In the genomic region with DNA sequence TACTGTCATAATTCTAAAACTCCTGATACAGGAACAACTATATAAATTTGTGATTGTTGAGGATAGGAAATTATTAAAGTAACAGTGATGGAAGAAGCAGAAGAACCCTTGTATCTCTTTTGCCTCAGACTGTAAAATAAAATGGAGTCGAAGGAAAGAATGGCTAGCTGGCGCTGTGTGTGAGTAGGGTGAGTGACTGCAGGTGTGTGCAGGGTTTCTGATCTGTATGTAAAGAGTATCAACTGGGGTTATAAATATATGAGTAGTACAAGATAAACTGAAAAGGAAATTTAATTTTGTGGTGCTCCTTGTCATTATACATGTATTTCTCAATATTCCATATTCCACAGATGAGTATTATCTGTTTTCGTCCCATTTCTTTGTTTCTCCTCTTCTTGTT, we compare ENCODE assay signal across 9 cellular contexts. TPM values are rescaled to one million over a fixed set of nuclear protein-coding genes. Genes with fewer than 3 reads are reported as not detected.
DNase-seq lines count a peak whose midpoint lies in the region; ATAC-seq lines count a peak whose summit lies in the region.
"Had no signal": no experiment of that assay in that cellular context is flagged by ENCODE, and none has a peak within 500 bp of the region (broad histone marks: within the 10 kb centered on the region; RNA-seq: fewer than 3 reads in every experiment).

No MANE protein-coding gene starts in this region.

- H3F3A ChIP-seq in GM23248 (ENCODE audit: insufficient read depth): peaks cover 8% of the 10 kb centered on the region; the same call in 1 of the 2 replicates

- peaks cover 9% of the 10 kb centered on the region for H3K4me1 ChIP-seq in GM23248 (ENCODE audit: insufficient read depth)

- H3K9me3 Mint-ChIP-seq in activated T-cell treated with anti-CD3 and anti-CD28 coated beads, Interleukin-2, amount 50 U/mL, for 4 hours: no peaks in the 10 kb centered on the region
- H3K9me3 Mint-ChIP-seq in stimulated activated memory B cell treated with anti-CD40 and anti-IgM and Interleukin-4, amounts not matched to agents 10 μg/mL and 1 μg/mL and 100 μg/mL, for 72 hours: no peaks in the 10 kb centered on the region

- H3K4me1 Mint-ChIP-seq in activated T-cell treated with anti-CD3 and anti-CD28 coated beads, Interleukin-2, amount 50 U/mL, for 4 hours (ENCODE audit: low read depth): peaks cover 20% of the 10 kb centered on the region
- H3K4me1 Mint-ChIP-seq in stimulated activated memory B cell treated with anti-CD40 and anti-IgM and Interleukin-4, amounts not matched to agents 10 μg/mL and 1 μg/mL and 100 μg/mL, for 72 hours: peaks cover 12% of the 10 kb centered on the region

- H2AFZ ChIP-seq in GM23248: no peak overlapping the region

- 99 to 100% methylated on average over 3 of the region's 3 CpGs for WGBS in GM23248 (ENCODE audit: low coverage in 1 of 2, low lambda C conversion rate in 2 of 2, missing lambda C conversion rate in 2 of 2), 2 experiments

- H3K4me3 ChIP-seq in GM23248: no peak overlapping the region
- H3K4me3 ChIP-seq: SJCRH30 had no signal

- H3K27ac Mint-ChIP-seq in stimulated activated memory B cell treated with anti-CD40 and anti-IgM and Interleukin-4, amounts not matched to agents 10 μg/mL and 1 μg/mL and 100 μg/mL, for 72 hours: peak overlapping the region; percentile 80

- H3K27me3 ChIP-seq in GM23248 (replicated peaks; ENCODE audit: insufficient read depth): no peaks in the 10 kb centered on the region
- H3K27me3 ChIP-seq: SJCRH30 had no signal

- H3K27ac ChIP-seq in GM23248: 0 out of 2 replicates have a peak overlapping the region, but pooled peaks have one; percentile 5
- H3K27ac ChIP-seq in caudate nucleus (ENCODE audit: low read depth, low read length): no peak overlapping the region
- H3K27ac ChIP-seq: SJCRH30 had no signal

- H3K4me3 Mint-ChIP-seq in activated T-cell treated with anti-CD3 and anti-CD28 coated beads, Interleukin-2, amount 50 U/mL, for 4 hours: no peak overlapping the region
- H3K4me3 Mint-ChIP-seq in stimulated activated memory B cell treated with anti-CD40 and anti-IgM and Interleukin-4, amounts not matched to agents 10 μg/mL and 1 μg/mL and 100 μg/mL, for 72 hours: peak overlapping the region; percentile 19

- H3K36me3 Mint-ChIP-seq in activated T-cell treated with anti-CD3 and anti-CD28 coated beads, Interleukin-2, amount 50 U/mL, for 4 hours (ENCODE audit: insufficient read depth): peaks cover 52% of the 10 kb centered on the region
- H3K36me3 Mint-ChIP-seq in stimulated activated memory B cell treated with anti-CD40 and anti-IgM and Interleukin-4, amounts not matched to agents 10 μg/mL and 1 μg/mL and 100 μg/mL, for 72 hours: peaks cover 41% of the 10 kb centered on the region

- H3K9ac ChIP-seq in GM23248: no peak overlapping the region

- no peaks in the 10 kb centered on the region for H3K9me3 ChIP-seq in GM23248 (ENCODE audit: low read depth)
- H3K9me3 ChIP-seq: SJCRH30 had no signal

- no peaks in the 10 kb centered on the region for H4K20me1 ChIP-seq in GM23248 (ENCODE audit: insufficient read depth)

- H3K27me3 Mint-ChIP-seq in activated T-cell treated with anti-CD3 and anti-CD28 coated beads, Interleukin-2, amount 50 U/mL, for 4 hours (ENCODE audit: low read depth): no peaks in the 10 kb centered on the region
- H3K27me3 Mint-ChIP-seq in stimulated activated memory B cell treated with anti-CD40 and anti-IgM and Interleukin-4, amounts not matched to agents 10 μg/mL and 1 μg/mL and 100 μg/mL, for 72 hours: no peaks in the 10 kb centered on the region

- in situ Hi-C loops in GM23248 (cut with MboI): no loop called here

- H3K79me2 ChIP-seq in GM23248 (ENCODE audit: insufficient read depth): no peaks in the 10 kb centered on the region

- H3K4me2 ChIP-seq in GM23248 (ENCODE audit: unreplicated experiment): no peak overlapping the region

- H3K36me3 ChIP-seq in GM23248 (ENCODE audit: low read depth): peaks cover 58% of the 10 kb centered on the region

- H3K9me2 ChIP-seq in GM23248 (ENCODE audit: insufficient read depth): no peaks in the 10 kb centered on the region

- no peak for DNase-seq in activated T-cell treated with anti-CD3 and anti-CD28 coated beads, Interleukin-2, amount 50 U/mL, for 4 hours
- DNase-seq in activated T-cell treated with anti-CD3 and anti-CD28 coated beads for 4 hours: no peak
- no peak for DNase-seq in GM23248
- DNase-seq in NCI-H2107 treated with DMSO at 0.1 percent for 48 hours (lab: John Stamatoyannopoulos, UW; ENCODE audit: unreplicated experiment): no peak
- DNase-seq in NCI-H345 treated with DMSO at 0.1 percent for 48 hours (lab: John Stamatoyannopoulos, UW; ENCODE audit: unreplicated experiment): no peak
- no peak for DNase-seq in caudate nucleus (lab: John Stamatoyannopoulos, UW)
- DNase-seq: SJCRH30 had no signal

- ATAC-seq in activated T-cell treated with anti-CD3 and anti-CD28 coated beads, Interleukin-2, amount 50 U/mL, for 4 hours: peak; percentile 44 to 63
- peak; percentile 18 for ATAC-seq in HG03442 (IDR thresholded peaks at IDR 0.05; ENCODE audit: unreplicated experiment)
- ATAC-seq in stimulated activated memory B cell treated with anti-CD40 and anti-IgM and Interleukin-4, amounts not matched to agents 10 μg/mL and 1 μg/mL and 100 μg/mL, for 72 hours: no peak

RNA-seq across cellular contexts. Expression of gene POLI, which starts 15.2 kb away (rescaled TPM):
- 10 to 100 TPM in 1 of 3 donors, 1 to 10 TPM in 2; 9.0 to 10.2 (median 9.5) TPM for total RNA-seq in activated T-cell treated with anti-CD3 and anti-CD28 coated beads, Interleukin-2, amount 50 U/mL, for 4 hours
- total RNA-seq in GM23248 (2014; rRNA removed; shearing (Covaris generic)): 21.8 and 23.9 TPM in 2 replicates
- 20.7 and 27.0 TPM in 2 replicates for polyA plus RNA-seq in GM23248 (2016; fragmentation: Nextera tagmentation; extraction: Ambion mirVana)
